Comparison of ENCODE assay signal across 11 cellular contexts in genomic region chr1:19563336-19564097, GRCh38.
DNase-seq lines count a peak whose midpoint lies in the region; ATAC-seq, FAIRE-seq and TF ChIP-seq lines count a peak whose summit lies in the region.
"Had no signal": no experiment of that assay in that cellular context is flagged by ENCODE, and none has a peak within 500 bp of the region (broad histone marks: within the 10 kb centered on the region; RNA-seq: fewer than 3 reads in every experiment).

No MANE protein-coding gene starts in this region.

- FAIRE-seq in RCC 7860 (lab: Jason Lieb, UNC) = no peak

- ATAC-seq in lower lobe of right lung = peak; percentile 69 to 87
- ATAC-seq in GM21529 (IDR thresholded peaks at IDR 0.05; ENCODE audit: unreplicated experiment) = no peak
- ATAC-seq in GM21423 (IDR thresholded peaks at IDR 0.05; ENCODE audit: unreplicated experiment) = no peak

- H3K4me1 ChIP-seq in lower lobe of right lung (no peaks in the 10 kb centered on the region), subcutaneous abdominal adipose tissue (ENCODE audit: control insufficient read depth in 5 of 5, insufficient read depth in 5 of 5, low read length in 5 of 5) (peaks cover 0 to 18% (median 16%) of the 10 kb centered on the region in 5 donors)

- DNase-seq in HCEC 1CT (peak; percentile 11), coronary artery (ENCODE audit: low spot score) (peak; percentile 83), lower lobe of right lung (peak; percentile 49), germinal center (ENCODE audit: low spot score) (no peak), RCC 7860 (ENCODE audit: low spot score) (no peak)
- DNase-seq: activated CD4-positive, alpha-beta memory T cell treated with anti-CD3 and anti-CD28 coated beads, Interleukin-2, amount 10 ng/mL, durations not matched to agents 7 days and 5 days; GF-D8; nephron progenitor cell had no signal

- peak overlapping the region in 4 of 5 donors; percentile 4 to 31 (median 16) for H3K9ac ChIP-seq in subcutaneous abdominal adipose tissue (ENCODE audit: low read length in 5 of 5)

- H3K9me3 ChIP-seq in lower lobe of right lung (no peaks in the 10 kb centered on the region), subcutaneous abdominal adipose tissue (ENCODE audit: control insufficient read depth in 5 of 5, low read length in 5 of 5) (no peaks in the 10 kb centered on the region)

- TF ChIP-seq CTCF in coronary artery (IDR thresholded peaks at IDR 0.05) = no peak
- no peak for TF ChIP-seq CTCF in lower lobe of right lung (IDR thresholded peaks at IDR 0.05)

- H3K36me3 ChIP-seq in lower lobe of right lung = no peaks in the 10 kb centered on the region
- H3K36me3 ChIP-seq in subcutaneous abdominal adipose tissue (ENCODE audit: control insufficient read depth in 5 of 5, insufficient read depth in 5 of 5, low read length in 5 of 5) = no peaks in the 10 kb centered on the region

- intact Hi-C loops in lower lobe of right lung (cut with DNase I) = no loop called here

- H3K27ac ChIP-seq in coronary artery = peak overlapping the region; percentile 73 to 79
- H3K27ac ChIP-seq in lower lobe of right lung = peak overlapping the region; percentile 69
- H3K27ac ChIP-seq in subcutaneous abdominal adipose tissue (ENCODE audit: low read depth, low read length) = peak overlapping the region; percentile 19

- H3K27me3 ChIP-seq in lower lobe of right lung (ENCODE audit: low read depth) (no peaks in the 10 kb centered on the region), subcutaneous abdominal adipose tissue (ENCODE audit: control insufficient read depth in 5 of 5, insufficient read depth in 4 of 5, low read length in 5 of 5) (no peaks in the 10 kb centered on the region)

- H3K4me3 ChIP-seq in coronary artery (peak overlapping the region; percentile 39), lower lobe of right lung (no peak overlapping the region), subcutaneous abdominal adipose tissue (ENCODE audit: low read depth in 1 of 5, low read length in 5 of 5) (peak overlapping the region; percentile 29 to 56 (median 46))

Comparison
In these comparisons a context has a peak if more than half of its experiments do, and no peak if none do; other contexts are left out.
1. DNase-seq: peak in HCEC 1CT (single experiment), coronary artery (single experiment) and lower lobe of right lung (single experiment); none in germinal center (single experiment) and RCC 7860 (single experiment).
2. H3K27ac ChIP-seq: peak in every context shown above with its lines; median percentile 76 in coronary artery; 69 in lower lobe of right lung; 19 in subcutaneous abdominal adipose tissue.
3. ATAC-seq: peak in lower lobe of right lung (2 of 2); none in GM21529 (single experiment) and GM21423 (single experiment).